In the genomic region with DNA sequence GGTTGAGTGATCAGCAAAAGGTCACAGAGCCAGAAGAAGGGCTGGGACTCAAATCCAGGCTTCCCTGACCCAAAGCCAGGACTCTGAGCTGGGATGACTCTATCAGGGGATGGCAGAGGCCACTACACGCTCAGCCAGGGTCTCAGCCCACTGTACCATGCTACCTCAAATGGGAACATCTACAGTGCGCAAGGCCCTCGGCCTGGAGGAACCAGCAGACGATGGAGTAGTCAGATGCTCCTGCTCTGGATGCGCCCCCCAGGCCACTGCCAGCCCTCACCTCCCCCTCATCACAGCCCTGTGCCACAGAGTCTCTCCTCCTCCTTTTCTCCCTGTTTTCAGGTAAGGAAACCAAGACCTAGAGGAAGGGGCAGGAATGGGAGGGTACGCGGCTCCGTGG, we compare ENCODE assay signal across 2 cellular contexts.
A peak's percentile ranks its signal among the peaks of the same experiment; 100 is the strongest.
TF ChIP-seq lines count a peak whose summit lies in the region.

No MANE protein-coding gene starts in this region.

TF ChIP-seq in K562, 482 proteins besides CTCF, POLR2A, EP300 and RAD21:
- TF ChIP-seq ZFP36 (IDR thresholded peaks at IDR 0.05; ENCODE audit: low read depth, low read length, partially characterized antibody) (peak; percentile 33), MED1 (CRISPR knock-in tag; IDR thresholded peaks at IDR 0.05; ENCODE audit: borderline replicate concordance) (no peak)

TF ChIP-seq in H1, 55 proteins besides CTCF, POLR2A, EP300 and RAD21:
- TF ChIP-seq FOSL1 (IDR thresholded peaks at IDR 0.05; ENCODE audit: insufficient read depth, low read depth, low read length): no peak
- no peak for TF ChIP-seq YY1 (IDR thresholded peaks at IDR 0.05; ENCODE audit: low read depth, low read length)
- no peak for TF ChIP-seq CEBPB (IDR thresholded peaks at IDR 0.05; ENCODE audit: low read depth, low read length)
- TF ChIP-seq JUN (IDR thresholded peaks at IDR 0.05; ENCODE audit: low read depth, low read length): no peak
- TF ChIP-seq NRF1 (IDR thresholded peaks at IDR 0.05; ENCODE audit: low read depth, low read length): no peak
- no peak for TF ChIP-seq GTF2F1 (IDR thresholded peaks at IDR 0.05; ENCODE audit: borderline replicate concordance, low read depth, low read length)
- TF ChIP-seq POLR2AphosphoS5 (IDR thresholded peaks at IDR 0.05; ENCODE audit: low read depth, low read length): no peak
- TF ChIP-seq HDAC6 (IDR thresholded peaks at IDR 0.05; ENCODE audit: low read depth, low read length): no peak
- TF ChIP-seq HDAC2 (IDR thresholded peaks at IDR 0.05; ENCODE audit: borderline replicate concordance in 1 of 2, low read depth in 2 of 2, low read length in 2 of 2): no peak
- no peak for TF ChIP-seq TBP (IDR thresholded peaks at IDR 0.05; ENCODE audit: low read depth, low read length)
- TF ChIP-seq SP1 (IDR thresholded peaks at IDR 0.05; ENCODE audit: low read depth, low read length): no peak
- TF ChIP-seq EZH2 (IDR thresholded peaks at IDR 0.05; ENCODE audit: low read depth, low read length, severe bottlenecking): no peak
- TF ChIP-seq, protein P1, sequence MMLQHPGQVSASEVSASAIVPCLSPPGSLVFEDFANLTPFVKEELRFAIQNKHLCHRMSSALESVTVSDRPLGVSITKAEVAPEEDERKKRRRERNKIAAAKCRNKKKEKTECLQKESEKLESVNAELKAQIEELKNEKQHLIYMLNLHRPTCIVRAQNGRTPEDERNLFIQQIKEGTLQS (IDR thresholded peaks at IDR 0.05; ENCODE audit: insufficient read depth, low read depth, low read length): no peak
- TF ChIP-seq RBBP5 (IDR thresholded peaks at IDR 0.05; ENCODE audit: borderline replicate concordance, low read depth, low read length): no peak
- TF ChIP-seq CBX5 (IDR thresholded peaks at IDR 0.05; ENCODE audit: low read depth, low read length): no peak
- no peak for TF ChIP-seq BRCA1 (IDR thresholded peaks at IDR 0.05; ENCODE audit: low read depth, low read length)
- TF ChIP-seq CHD2 (IDR thresholded peaks at IDR 0.05; ENCODE audit: low read length): no peak
- TF ChIP-seq JUND (IDR thresholded peaks at IDR 0.05; ENCODE audit: low read length): no peak
- TF ChIP-seq MAFK (IDR thresholded peaks at IDR 0.05; ENCODE audit: low read depth, low read length): no peak
- TF ChIP-seq SIX5 (IDR thresholded peaks at IDR 0.05; ENCODE audit: low read depth, low read length): no peak
